Comparison of ENCODE assay signal across 19 cellular contexts in the genomic region with DNA sequence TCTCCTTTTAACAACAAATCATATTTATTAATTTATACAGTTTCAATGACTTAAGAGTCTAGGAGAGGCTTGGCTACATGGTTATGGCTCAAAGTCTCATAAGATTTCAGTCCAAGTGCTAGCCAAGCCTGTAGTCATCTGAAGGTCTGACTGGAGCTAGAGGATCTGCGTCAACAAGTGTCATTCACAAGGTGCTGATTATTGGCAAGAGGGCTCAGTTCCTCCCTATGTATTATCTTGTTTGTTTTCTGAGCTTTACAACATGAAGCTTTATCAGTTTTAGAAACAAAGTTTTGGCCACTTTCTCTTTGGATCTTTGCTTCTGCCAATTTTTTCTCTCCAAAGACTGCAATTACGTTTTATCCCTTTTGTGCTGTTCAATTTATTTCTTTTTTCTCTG.
DNase-seq lines count a peak whose midpoint lies in the region; ATAC-seq and TF ChIP-seq lines count a peak whose summit lies in the region.
"Had no signal": no experiment of that assay in that cellular context is flagged by ENCODE, and none has a peak within 500 bp of the region (broad histone marks: within the 10 kb centered on the region; RNA-seq: fewer than 3 reads in every experiment).

No MANE protein-coding gene starts in this region.

- peak overlapping the region; percentile 47 for H3K27ac Mint-ChIP-seq in activated T-cell treated with anti-CD3 and anti-CD28 coated beads, Interleukin-2, amount 50 U/mL, for 72 hours
- H3K27ac Mint-ChIP-seq in stimulated activated naive B cell treated with anti-CD40 and anti-IgM and Interleukin-4, amounts not matched to agents 10 μg/mL and 1 μg/mL and 100 μg/mL, for 72 hours, result peak overlapping the region; percentile 26
- H3K27ac Mint-ChIP-seq in CD8-positive, alpha-beta T cell, result no peak overlapping the region

- no peak for ATAC-seq in activated T-cell treated with anti-CD3 and anti-CD28 coated beads, Interleukin-2, amount 50 U/mL, for 72 hours (replicated peaks in 1 of 2)
- no peak for ATAC-seq in Panc1
- ATAC-seq in stimulated activated naive B cell treated with anti-CD40 and anti-IgM and Interleukin-4, amounts not matched to agents 10 μg/mL and 1 μg/mL and 100 μg/mL, for 72 hours (replicated peaks), result no peak
- ATAC-seq in CD8-positive, alpha-beta T cell, result no peak
- ATAC-seq: HCT116 had no signal

- peaks cover 0 to 10% of the 10 kb centered on the region in 2 donors for H3K36me3 Mint-ChIP-seq in activated T-cell treated with anti-CD3 and anti-CD28 coated beads, Interleukin-2, amount 50 U/mL, for 72 hours (ENCODE audit: insufficient read depth in 2 of 2)
- peaks cover 10 to 12% of the 10 kb centered on the region in 2 donors for H3K36me3 Mint-ChIP-seq in stimulated activated naive B cell treated with anti-CD40 and anti-IgM and Interleukin-4, amounts not matched to agents 10 μg/mL and 1 μg/mL and 100 μg/mL, for 72 hours
- H3K36me3 Mint-ChIP-seq in CD8-positive, alpha-beta T cell, result peaks cover 59% of the 10 kb centered on the region

- POLR2A ChIA-PET in Panc1 (lab: Charles Lee), result no interaction called here
- POLR2A ChIA-PET in CD8-positive, alpha-beta T cell (lab: Charles Lee), result no interaction called here

- CTCF ChIA-PET in Panc1 (lab: Charles Lee), result no interaction called here
- CTCF ChIA-PET in CD8-positive, alpha-beta T cell (lab: Charles Lee), result interaction anchor here (1.4 to 1.9 kb wide), 2 partner anchors 26 to 27 kb away, joined by 3 to 4 read pairs; no protein-coding TSS in a partner anchor

- no peaks in the 10 kb centered on the region for H3K9me3 ChIP-seq in Panc1 (ENCODE audit: control insufficient read depth, insufficient read depth, low read depth, low read length)
- H3K9me3 ChIP-seq in effector memory CD4-positive, alpha-beta T cell (ENCODE audit: control insufficient read depth, low read length), result no peaks in the 10 kb centered on the region
- H3K9me3 ChIP-seq in CD8-positive, alpha-beta T cell (ENCODE audit: low read length), result no peaks in the 10 kb centered on the region
- H3K9me3 ChIP-seq: BE2C had no signal

- no peak overlapping the region for H3K4me3 Mint-ChIP-seq in activated T-cell treated with anti-CD3 and anti-CD28 coated beads, Interleukin-2, amount 50 U/mL, for 72 hours
- H3K4me3 Mint-ChIP-seq in stimulated activated naive B cell treated with anti-CD40 and anti-IgM and Interleukin-4, amounts not matched to agents 10 μg/mL and 1 μg/mL and 100 μg/mL, for 72 hours, result no peak overlapping the region
- no peak overlapping the region for H3K4me3 Mint-ChIP-seq in CD8-positive, alpha-beta T cell
- H3K4me3 Mint-ChIP-seq: CD4-positive, alpha-beta memory T cell had no signal

- H3K9me3 Mint-ChIP-seq in activated T-cell treated with anti-CD3 and anti-CD28 coated beads, Interleukin-2, amount 50 U/mL, for 72 hours, result no peaks in the 10 kb centered on the region
- no peaks in the 10 kb centered on the region for H3K9me3 Mint-ChIP-seq in stimulated activated naive B cell treated with anti-CD40 and anti-IgM and Interleukin-4, amounts not matched to agents 10 μg/mL and 1 μg/mL and 100 μg/mL, for 72 hours
- H3K9me3 Mint-ChIP-seq in CD8-positive, alpha-beta T cell, result no peaks in the 10 kb centered on the region
- H3K9me3 Mint-ChIP-seq: CD4-positive, alpha-beta memory T cell had no signal

- no peak overlapping the region for H3K4me3 ChIP-seq in Panc1 (ENCODE audit: low read depth in 2 of 2, low read length in 2 of 2)
- no peak overlapping the region for H3K4me3 ChIP-seq in fibroblast of the aortic adventitia (ENCODE audit: low read depth, low read length)
- no peak overlapping the region for H3K4me3 ChIP-seq in effector memory CD4-positive, alpha-beta T cell (ENCODE audit: insufficient read depth, low read depth, low read length, poor library complexity, severe bottlenecking)
- no peak overlapping the region for H3K4me3 ChIP-seq in CD8-positive, alpha-beta T cell (ENCODE audit: low read depth, low read length)

- H3K36me3 ChIP-seq in Panc1 (ENCODE audit: control insufficient read depth, insufficient read depth, low read length), result no peaks in the 10 kb centered on the region; the same call in 1 of the 2 replicates
- H3K36me3 ChIP-seq in effector memory CD4-positive, alpha-beta T cell (ENCODE audit: control insufficient read depth, insufficient read depth, low read length), result peaks cover 22% of the 10 kb centered on the region
- H3K36me3 ChIP-seq in CD8-positive, alpha-beta T cell (ENCODE audit: insufficient read depth, low read length), result no peaks in the 10 kb centered on the region

- TSS peak; percentile 17 for BruUV-seq in Panc1 (replicated peaks; lab: Mats Ljungman, UMichigan)

- H3K4me1 Mint-ChIP-seq in activated T-cell treated with anti-CD3 and anti-CD28 coated beads, Interleukin-2, amount 50 U/mL, for 72 hours (ENCODE audit: low read depth), result no peaks in the 10 kb centered on the region
- H3K4me1 Mint-ChIP-seq in stimulated activated naive B cell treated with anti-CD40 and anti-IgM and Interleukin-4, amounts not matched to agents 10 μg/mL and 1 μg/mL and 100 μg/mL, for 72 hours, result peaks cover 0 to 3% of the 10 kb centered on the region in 2 donors
- H3K4me1 Mint-ChIP-seq in CD8-positive, alpha-beta T cell (ENCODE audit: low read depth), result peaks cover 3% of the 10 kb centered on the region

- no peak for DNase-seq in activated T-cell treated with anti-CD3 and anti-CD28 coated beads, Interleukin-2, amount 50 U/mL, for 72 hours
- DNase-seq in activated T-cell treated with anti-CD3 and anti-CD28 coated beads for 4 hours, result no peak
- no peak for DNase-seq in Panc1 (ENCODE audit: low read depth, low spot score)
- peak; percentile 5 for DNase-seq in fibroblast of the aortic adventitia (ENCODE audit: low read depth)
- DNase-seq in stimulated activated naive B cell treated with anti-CD40 and anti-IgM and Interleukin-4, amounts not matched to agents 10 μg/mL and 1 μg/mL and 100 μg/mL, for 72 hours, result no peak
- no peak for DNase-seq in effector memory CD4-positive, alpha-beta T cell
- DNase-seq in NAMALWA (ENCODE audit: low spot score), result no peak
- DNase-seq in CD8-positive, alpha-beta T cell, result no peak
- DNase-seq: 8988T; BE2C; CD4-positive, alpha-beta memory T cell; DMS79; KG1; NCI-H1092; NCI-H146; NCI-H2081; NCI-H510A; NCI-H774 had no signal

- H3K4me1 ChIP-seq in Panc1 (ENCODE audit: control insufficient read depth, insufficient read depth, low read length), result no peaks in the 10 kb centered on the region
- H3K4me1 ChIP-seq in effector memory CD4-positive, alpha-beta T cell (ENCODE audit: control insufficient read depth, insufficient read depth, low read length, poor library complexity, severe bottlenecking), result no peaks in the 10 kb centered on the region
- H3K4me1 ChIP-seq in CD8-positive, alpha-beta T cell (ENCODE audit: insufficient read depth, low read length), result no peaks in the 10 kb centered on the region
- H3K4me1 ChIP-seq: BE2C had no signal

- H3K27ac ChIP-seq in Panc1 (ENCODE audit: low read length), result no peak overlapping the region
- no peak overlapping the region for H3K27ac ChIP-seq in effector memory CD4-positive, alpha-beta T cell (ENCODE audit: insufficient read depth, low read length, poor library complexity, severe bottlenecking)
- H3K27ac ChIP-seq in CD8-positive, alpha-beta T cell (ENCODE audit: low read depth, low read length), result no peak overlapping the region

- intact Hi-C loops in Panc1 (cut with micrococcal nuclease; ENCODE audit: unreplicated experiment), result no loop called here
- intact Hi-C loops in CD8-positive, alpha-beta T cell (cut with DNase I, micrococcal nuclease), result no loop called here

- no peaks in the 10 kb centered on the region for H3K27me3 Mint-ChIP-seq in activated T-cell treated with anti-CD3 and anti-CD28 coated beads, Interleukin-2, amount 50 U/mL, for 72 hours (ENCODE audit: low read depth)
- no peaks in the 10 kb centered on the region for H3K27me3 Mint-ChIP-seq in stimulated activated naive B cell treated with anti-CD40 and anti-IgM and Interleukin-4, amounts not matched to agents 10 μg/mL and 1 μg/mL and 100 μg/mL, for 72 hours
- no peaks in the 10 kb centered on the region for H3K27me3 Mint-ChIP-seq in CD8-positive, alpha-beta T cell (ENCODE audit: low read depth)
- H3K27me3 Mint-ChIP-seq: CD4-positive, alpha-beta memory T cell had no signal

- TF ChIP-seq CTCF in Panc1 (IDR thresholded peaks at IDR 0.05) (no peak), fibroblast of the aortic adventitia (IDR thresholded peaks at IDR 0.05; ENCODE audit: insufficient read depth, low read length) (no peak)
- no peak for TF ChIP-seq CTCF in CD8-positive, alpha-beta T cell (IDR thresholded peaks at IDR 0.05)

- in situ Hi-C loops in Panc1 (cut with HindIII; ENCODE audit: low pct_unique_long_range_greater_than_20kb, low sequenced_read_pairs), result no loop called here

- H3K27me3 ChIP-seq in Panc1 (ENCODE audit: control insufficient read depth, insufficient read depth, low read length), result no peaks in the 10 kb centered on the region
- no peaks in the 10 kb centered on the region for H3K27me3 ChIP-seq in effector memory CD4-positive, alpha-beta T cell (replicated peaks; ENCODE audit: control insufficient read depth, insufficient read depth, low read length, poor library complexity, severe bottlenecking)
- H3K27me3 ChIP-seq in CD8-positive, alpha-beta T cell (ENCODE audit: insufficient read depth, low read length), result no peaks in the 10 kb centered on the region
- H3K27me3 ChIP-seq: BE2C had no signal
